In the genomic region with DNA sequence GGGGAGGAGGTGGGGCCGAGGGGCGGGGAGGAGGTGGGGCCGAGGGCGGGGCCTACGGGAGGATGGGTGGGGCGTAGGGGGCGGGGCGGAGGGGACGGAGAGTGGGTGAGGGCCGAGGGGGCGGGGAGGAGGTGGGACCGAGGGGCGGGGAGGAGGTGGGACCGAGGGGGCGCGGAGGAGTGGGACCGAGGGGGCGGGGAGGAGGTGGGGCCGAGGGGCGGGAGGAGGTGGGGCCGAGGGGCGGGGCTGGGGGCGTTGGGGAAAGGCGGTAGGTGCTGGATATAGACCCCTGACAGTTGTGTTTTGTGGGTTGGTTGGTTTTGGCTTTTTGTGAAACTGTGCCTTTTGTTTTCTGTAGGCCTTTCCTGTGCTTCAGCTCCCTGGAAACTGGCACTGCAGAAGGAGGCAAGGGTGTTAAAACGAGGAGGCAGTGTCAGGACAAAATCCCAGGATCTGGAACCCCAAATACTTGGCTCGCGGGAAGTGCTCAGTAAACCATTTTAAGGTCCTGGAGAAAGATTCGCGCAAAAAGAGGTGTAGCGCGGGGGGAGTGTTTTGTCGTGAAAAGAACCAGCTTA, we compare ENCODE assay signal across 1 cellular context.
TF ChIP-seq lines count a peak whose summit lies in the region.

No MANE protein-coding gene starts in this region.

TF ChIP-seq in HCT116, 20 proteins besides CTCF, POLR2A, EP300 and RAD21 (continued from another document):
- TF ChIP-seq, protein P1, sequence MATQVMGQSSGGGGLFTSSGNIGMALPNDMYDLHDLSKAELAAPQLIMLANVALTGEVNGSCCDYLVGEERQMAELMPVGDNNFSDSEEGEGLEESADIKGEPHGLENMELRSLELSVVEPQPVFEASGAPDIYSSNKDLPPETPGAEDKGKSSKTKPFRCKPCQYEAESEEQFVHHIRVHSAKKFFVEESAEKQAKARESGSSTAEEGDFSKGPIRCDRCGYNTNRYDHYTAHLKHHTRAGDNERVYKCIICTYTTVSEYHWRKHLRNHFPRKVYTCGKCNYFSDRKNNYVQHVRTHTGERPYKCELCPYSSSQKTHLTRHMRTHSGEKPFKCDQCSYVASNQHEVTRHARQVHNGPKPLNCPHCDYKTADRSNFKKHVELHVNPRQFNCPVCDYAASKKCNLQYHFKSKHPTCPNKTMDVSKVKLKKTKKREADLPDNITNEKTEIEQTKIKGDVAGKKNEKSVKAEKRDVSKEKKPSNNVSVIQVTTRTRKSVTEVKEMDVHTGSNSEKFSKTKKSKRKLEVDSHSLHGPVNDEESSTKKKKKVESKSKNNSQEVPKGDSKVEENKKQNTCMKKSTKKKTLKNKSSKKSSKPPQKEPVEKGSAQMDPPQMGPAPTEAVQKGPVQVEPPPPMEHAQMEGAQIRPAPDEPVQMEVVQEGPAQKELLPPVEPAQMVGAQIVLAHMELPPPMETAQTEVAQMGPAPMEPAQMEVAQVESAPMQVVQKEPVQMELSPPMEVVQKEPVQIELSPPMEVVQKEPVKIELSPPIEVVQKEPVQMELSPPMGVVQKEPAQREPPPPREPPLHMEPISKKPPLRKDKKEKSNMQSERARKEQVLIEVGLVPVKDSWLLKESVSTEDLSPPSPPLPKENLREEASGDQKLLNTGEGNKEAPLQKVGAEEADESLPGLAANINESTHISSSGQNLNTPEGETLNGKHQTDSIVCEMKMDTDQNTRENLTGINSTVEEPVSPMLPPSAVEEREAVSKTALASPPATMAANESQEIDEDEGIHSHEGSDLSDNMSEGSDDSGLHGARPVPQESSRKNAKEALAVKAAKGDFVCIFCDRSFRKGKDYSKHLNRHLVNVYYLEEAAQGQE (IDR thresholded peaks at IDR 0.05; ENCODE audit: low read depth): no peak
- TF ChIP-seq TCF7L2 (IDR thresholded peaks at IDR 0.05; ENCODE audit: borderline replicate concordance, extremely low read depth, insufficient read depth, insufficient read length) (no peak), YY1 (IDR thresholded peaks at IDR 0.05; ENCODE audit: extremely low read depth, insufficient replicate concordance, low read depth, low read length) (no peak), EZH2 (IDR thresholded peaks at IDR 0.05) (no peak), SIN3A (IDR thresholded peaks at IDR 0.05; ENCODE audit: low read depth) (no peak), EGR1 (IDR thresholded peaks at IDR 0.05; ENCODE audit: low read depth) (no peak)
- TF ChIP-seq, protein P2, sequence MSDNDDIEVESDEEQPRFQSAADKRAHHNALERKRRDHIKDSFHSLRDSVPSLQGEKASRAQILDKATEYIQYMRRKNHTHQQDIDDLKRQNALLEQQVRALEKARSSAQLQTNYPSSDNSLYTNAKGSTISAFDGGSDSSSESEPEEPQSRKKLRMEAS (IDR thresholded peaks at IDR 0.05): no peak
- TF ChIP-seq, protein P3, sequence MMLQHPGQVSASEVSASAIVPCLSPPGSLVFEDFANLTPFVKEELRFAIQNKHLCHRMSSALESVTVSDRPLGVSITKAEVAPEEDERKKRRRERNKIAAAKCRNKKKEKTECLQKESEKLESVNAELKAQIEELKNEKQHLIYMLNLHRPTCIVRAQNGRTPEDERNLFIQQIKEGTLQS (IDR thresholded peaks at IDR 0.05): no peak
